Comparison of ENCODE assay signal across 2 cellular contexts in genomic region chrX:69605521-69605920, GRCh38.
TF ChIP-seq lines count a peak whose summit lies in the region.

No MANE protein-coding gene starts in this region.

TF ChIP-seq in GM23338, 12 proteins besides CTCF, POLR2A, EP300 and RAD21:
- TF ChIP-seq ZNF331 (CRISPR knock-in tag; IDR thresholded peaks at IDR 0.05; ENCODE audit: low read depth) (no peak), POLR2AphosphoS5 (IDR thresholded peaks at IDR 0.05; ENCODE audit: low read depth) (no peak)

TF ChIP-seq in H1, 55 proteins besides CTCF, POLR2A, EP300 and RAD21:
- TF ChIP-seq SIX5 (IDR thresholded peaks at IDR 0.05; ENCODE audit: low read depth, low read length) (no peak), SP2 (IDR thresholded peaks at IDR 0.05; ENCODE audit: low read length) (no peak), POU5F1 (IDR thresholded peaks at IDR 0.05; ENCODE audit: low read depth, low read length) (no peak), SRF (IDR thresholded peaks at IDR 0.05; ENCODE audit: low read depth, low read length) (no peak), CHD7 (IDR thresholded peaks at IDR 0.05; ENCODE audit: insufficient replicate concordance, low read length) (no peak), KDM1A (IDR thresholded peaks at IDR 0.05; ENCODE audit: borderline replicate concordance, low read length) (no peak), FOSL1 (IDR thresholded peaks at IDR 0.05; ENCODE audit: insufficient read depth, low read depth, low read length) (no peak), JUN (IDR thresholded peaks at IDR 0.05; ENCODE audit: low read depth, low read length) (no peak), RBBP5 (IDR thresholded peaks at IDR 0.05; ENCODE audit: borderline replicate concordance, low read depth, low read length) (no peak)
